24 cellular contexts compared by ENCODE assay signal in genomic region chr5:175860531-175861045, GRCh38. TPM values are rescaled to one million over a fixed set of nuclear protein-coding genes. Genes with fewer than 3 reads are reported as not detected.
"Had no signal": no experiment of that assay in that cellular context is flagged by ENCODE, and none has a peak within 500 bp of the region (broad histone marks: within the 10 kb centered on the region; RNA-seq: fewer than 3 reads in every experiment).

No MANE protein-coding gene starts in this region.

- H3K27me3 Mint-ChIP-seq: activated naive CD4-positive, alpha-beta T cell treated with anti-CD3 and anti-CD28 coated beads, Interleukin-2, amount 50 U/mL, for 24 hours; activated T-cell treated with anti-CD3 and anti-CD28 coated beads, Interleukin-2, amount 50 U/mL, for 24 hours had no signal

- H3K27me3 ChIP-seq: ascending aorta, SJCRH30 had no signal

- H3K4me1 ChIP-seq: ascending aorta, breast epithelium, SJCRH30 had no signal

- H3K27ac ChIP-seq: ascending aorta, breast epithelium, SJCRH30, SK-N-MC had no signal

- H3K27ac Mint-ChIP-seq: activated CD4-positive, alpha-beta T cell treated with anti-CD3 and anti-CD28 coated beads, Interleukin-2, amount 10 ng/mL, durations not matched to agents 24 days and 14 days; activated CD8-positive, alpha-beta T cell treated with anti-CD3 and anti-CD28 coated beads, Interleukin-2, amount 10 ng/mL, durations not matched to agents 7 days and 5 days; activated naive CD8-positive, alpha-beta T cell treated with anti-CD3 and anti-CD28 coated beads, Interleukin-2, amount 10 ng/mL, durations not matched to agents 7 days and 5 days; activated T-cell treated with anti-CD3 and anti-CD28 coated beads, Interleukin-2, amount 50 U/mL, for 24 hours; activated T-helper 2 cell treated with anti-CD3 and anti-CD28 coated beads, Interferon-gamma antibody, Interleukin-2, Interleukin-4, amounts not matched to agents 10 μg/mL and 5 μg/mL and 100 μg/mL, durations not matched to agents 14 hours and 24 hours and 36 hours; T-helper 1 cell treated with Interleukin-12 subunit alpha and Interleukin-12 subunit beta and Interleukin-4 antibody, amounts not matched to agents 30 μg/mL and 1 μg/mL, for 36 hours; T-helper 2 cell treated with Interferon-gamma antibody and Interleukin-4, amounts not matched to agents 5 μg/mL and 100 μg/mL, for 36 hours had no signal

- H3K9me3 ChIP-seq: ascending aorta, breast epithelium, SJCRH30 had no signal

- H3K4me3 Mint-ChIP-seq: activated CD4-positive, alpha-beta T cell treated with anti-CD3 and anti-CD28 coated beads, Interleukin-2, amount 10 ng/mL, durations not matched to agents 24 days and 14 days; activated CD8-positive, alpha-beta T cell treated with anti-CD3 and anti-CD28 coated beads, Interleukin-2, amount 10 ng/mL, durations not matched to agents 7 days and 5 days; activated naive CD4-positive, alpha-beta T cell treated with anti-CD3 and anti-CD28 coated beads, Interleukin-2, amount 50 U/mL, for 24 hours; activated naive CD8-positive, alpha-beta T cell treated with anti-CD3 and anti-CD28 coated beads, Interleukin-2, amount 10 ng/mL, durations not matched to agents 7 days and 5 days; activated T-cell treated with anti-CD3 and anti-CD28 coated beads, Interleukin-2, amount 50 U/mL, for 24 hours; T-helper 1 cell treated with Interleukin-12 subunit alpha and Interleukin-12 subunit beta and Interleukin-4 antibody, amounts not matched to agents 30 μg/mL and 1 μg/mL, for 36 hours; T-helper 2 cell treated with Interferon-gamma antibody and Interleukin-4, amounts not matched to agents 5 μg/mL and 100 μg/mL, for 36 hours had no signal

- H3K4me1 Mint-ChIP-seq: activated CD4-positive, alpha-beta T cell treated with anti-CD3 and anti-CD28 coated beads, Interleukin-2, amount 10 ng/mL, durations not matched to agents 24 days and 14 days; activated naive CD4-positive, alpha-beta T cell treated with anti-CD3 and anti-CD28 coated beads, Interleukin-2, amount 50 U/mL, for 24 hours; activated naive CD8-positive, alpha-beta T cell treated with anti-CD3 and anti-CD28 coated beads, Interleukin-2, amount 10 ng/mL, durations not matched to agents 7 days and 5 days had no signal

- H3K36me3 ChIP-seq: ascending aorta, breast epithelium, SJCRH30 had no signal

- H3K4me3 ChIP-seq: ascending aorta, breast epithelium, SJCRH30, SK-N-MC had no signal

- H3K9me3 Mint-ChIP-seq: activated CD4-positive, alpha-beta T cell treated with anti-CD3 and anti-CD28 coated beads, Interleukin-2, amount 10 ng/mL, durations not matched to agents 24 days and 14 days; activated naive CD4-positive, alpha-beta T cell treated with anti-CD3 and anti-CD28 coated beads, Interleukin-2, amount 50 U/mL, for 24 hours; activated naive CD8-positive, alpha-beta T cell treated with anti-CD3 and anti-CD28 coated beads, Interleukin-2, amount 10 ng/mL, durations not matched to agents 7 days and 5 days; activated T-cell treated with anti-CD3 and anti-CD28 coated beads, Interleukin-2, amount 50 U/mL, for 24 hours; activated T-helper 2 cell treated with anti-CD3 and anti-CD28 coated beads, Interferon-gamma antibody, Interleukin-2, Interleukin-4, amounts not matched to agents 10 μg/mL and 5 μg/mL and 100 μg/mL, durations not matched to agents 14 hours and 24 hours and 36 hours; T-helper 1 cell treated with Interleukin-12 subunit alpha and Interleukin-12 subunit beta and Interleukin-4 antibody, amounts not matched to agents 30 μg/mL and 1 μg/mL, for 36 hours; T-helper 2 cell treated with Interferon-gamma antibody and Interleukin-4, amounts not matched to agents 5 μg/mL and 100 μg/mL, for 36 hours had no signal

- ATAC-seq: activated CD8-positive, alpha-beta T cell treated with anti-CD3 and anti-CD28 coated beads, Interleukin-2, amount 10 ng/mL, durations not matched to agents 7 days and 5 days; Panc1 had no signal

- FAIRE-seq: TTC549 had no signal

- DNase-seq: activated CD4-positive, alpha-beta T cell treated with anti-CD3 and anti-CD28 coated beads, Interleukin-2, amount 10 ng/mL, durations not matched to agents 24 days and 14 days; activated CD4-positive, alpha-beta T cell treated with anti-CD3 and anti-CD28 coated beads, Interleukin-2, amount 50 U/mL, for 48 hours; activated CD8-positive, alpha-beta T cell treated with anti-CD3 and anti-CD28 coated beads, Interleukin-2, amount 10 ng/mL, durations not matched to agents 7 days and 5 days; activated gamma-delta T cell; activated naive CD4-positive, alpha-beta T cell treated with Interleukin-2 at 50 U/mL for 16 hours; activated naive CD8-positive, alpha-beta T cell treated with anti-CD3 and anti-CD28 coated beads, Interleukin-2, amount 10 ng/mL, durations not matched to agents 7 days and 5 days; activated T-cell treated with anti-CD3 and anti-CD28 coated beads, Interleukin-2, amount 50 U/mL, for 24 hours; amygdala; MM.1S; MV-4-11; NCI-H1436 treated with DMSO at 0.1 percent for 48 hours; NCI-H524 treated with DMSO at 0.1 percent for 48 hours; SJCRH30 had no signal

RNA-seq across cellular contexts. Expression of gene CPLX2, which starts 10.8 kb away (rescaled TPM):
- total RNA-seq: activated CD4-positive, alpha-beta T cell treated with anti-CD3 and anti-CD28 coated beads, Interleukin-2, amount 10 ng/mL, durations not matched to agents 24 days and 14 days; activated CD8-positive, alpha-beta T cell treated with anti-CD3 and anti-CD28 coated beads, Interleukin-2, amount 10 ng/mL, durations not matched to agents 7 days and 5 days; activated naive CD8-positive, alpha-beta T cell treated with anti-CD3 and anti-CD28 coated beads, Interleukin-2, amount 10 ng/mL, durations not matched to agents 7 days and 5 days; activated T-helper 2 cell treated with anti-CD3 and anti-CD28 coated beads, Interferon-gamma antibody, Interleukin-2, Interleukin-4, amounts not matched to agents 10 μg/mL and 5 μg/mL and 100 μg/mL, durations not matched to agents 14 hours and 24 hours and 36 hours; ascending aorta; breast epithelium; cardiac septum; RPMI7951; SJCRH30 had no signal
